ENCODE assay signal across 18 cellular contexts in genomic region chr6:166589786-166590574, GRCh38. TPM values are rescaled to one million over a fixed set of nuclear protein-coding genes. Genes with fewer than 3 reads are reported as not detected.
DNase-seq lines count a peak whose midpoint lies in the region; ATAC-seq and TF ChIP-seq lines count a peak whose summit lies in the region.
"Had no signal": no experiment of that assay in that cellular context is flagged by ENCODE, and none has a peak within 500 bp of the region (broad histone marks: within the 10 kb centered on the region; RNA-seq: fewer than 3 reads in every experiment).

No MANE protein-coding gene starts in this region.

- intact Hi-C loops in gastrocnemius medialis (cut with DNase I; ENCODE audit: low total_unique reads), result loop anchor here (1.0 kb wide), 1 partner anchor 7 kb away; no protein-coding TSS in a partner anchor

- H3K9me3 ChIP-seq in endodermal cell (ENCODE audit: control insufficient read depth, low read length) (no peaks in the 10 kb centered on the region), gastrocnemius medialis (no peaks in the 10 kb centered on the region)

- POLR2A ChIA-PET in RWPE1 (lab: Yijun Ruan, JAX; ENCODE audit: low non-redundant PET), result no interaction called here
- POLR2A ChIA-PET in WTC11 (lab: Charles Lee), result no interaction called here

- H3K4me3 Mint-ChIP-seq in activated CD8-positive, alpha-beta memory T cell treated with anti-CD3 and anti-CD28 coated beads, Interleukin-2, amount 10 ng/mL, durations not matched to agents 7 days and 5 days, result no peak overlapping the region
- H3K4me3 Mint-ChIP-seq in endodermal cell (no peak overlapping the region), WTC11 (no peak overlapping the region)
- H3K4me3 Mint-ChIP-seq: activated CD8-positive, alpha-beta T cell treated with anti-CD3 and anti-CD28 coated beads, Interleukin-2, amount 10 ng/mL, durations not matched to agents 7 days and 5 days; CD4-positive, alpha-beta T cell; nephron had no signal

- H3K27me3 ChIP-seq in endodermal cell (ENCODE audit: control insufficient read depth, insufficient read depth, low read length, poor library complexity, severe bottlenecking), result no peaks in the 10 kb centered on the region
- H3K27me3 ChIP-seq in gastrocnemius medialis, result no peaks in the 10 kb centered on the region

- in situ Hi-C loops in gastrocnemius medialis (cut with MboI; ENCODE audit: low sequenced_read_pairs in 4 of 4), result no loop called here

- no peak overlapping the region for H3K9ac ChIP-seq in endodermal cell (ENCODE audit: extremely low read depth, low read length, poor library complexity, severe bottlenecking)

- no peak overlapping the region for H3K27ac Mint-ChIP-seq in activated CD8-positive, alpha-beta memory T cell treated with anti-CD3 and anti-CD28 coated beads, Interleukin-2, amount 10 ng/mL, durations not matched to agents 7 days and 5 days
- H3K27ac Mint-ChIP-seq in endodermal cell (no peak overlapping the region), WTC11 (no peak overlapping the region)
- H3K27ac Mint-ChIP-seq: activated CD8-positive, alpha-beta T cell treated with anti-CD3 and anti-CD28 coated beads, Interleukin-2, amount 10 ng/mL, durations not matched to agents 7 days and 5 days; CD4-positive, alpha-beta T cell had no signal

- peak; percentile 21 for DNase-seq in activated CD8-positive, alpha-beta memory T cell treated with anti-CD3 and anti-CD28 coated beads, Interleukin-2, amount 10 ng/mL, durations not matched to agents 7 days and 5 days
- no peak for DNase-seq in activated CD8-positive, alpha-beta memory T cell treated with anti-CD3 and anti-CD28 coated beads, Interleukin-2, amount 50 U/mL, for 4 hours
- DNase-seq in RWPE1 (ENCODE audit: low spot score), result no peak
- peak; percentile 24 for DNase-seq in endodermal cell
- DNase-seq in gastrocnemius medialis, result no peak
- DNase-seq in WTC11 (ENCODE audit: low spot score), result no peak
- no peak for DNase-seq in inferior parietal cortex (ENCODE audit: extremely low spot score)
- DNase-seq: activated CD8-positive, alpha-beta T cell treated with anti-CD3 and anti-CD28 coated beads, Interleukin-2, amount 10 ng/mL, durations not matched to agents 7 days and 5 days; anterior cingulate cortex; CD4-positive, alpha-beta T cell; DND-41; NCI-H1417; NCI-H2171 treated with DMSO at 0.1 percent for 48 hours; NCI-H774; WERI-Rb-1 had no signal

- WGBS in endodermal cell (ENCODE audit: insufficient coverage in 1 of 2, insufficient read length in 1 of 2), 2 experiments, result 84 to 90% methylated on average over 6 to 8 of the region's 8 CpGs

- H3K4me1 Mint-ChIP-seq in activated CD8-positive, alpha-beta memory T cell treated with anti-CD3 and anti-CD28 coated beads, Interleukin-2, amount 10 ng/mL, durations not matched to agents 7 days and 5 days, result peaks cover 18% of the 10 kb centered on the region
- H3K4me1 Mint-ChIP-seq in endodermal cell (peaks cover 3% of the 10 kb centered on the region), WTC11 (peaks cover 41% of the 10 kb centered on the region)

- H3K4me3 ChIP-seq in endodermal cell (ENCODE audit: low read length) (no peak overlapping the region), gastrocnemius medialis (no peak overlapping the region)

- TF ChIP-seq CTCF in RWPE1 (conservative IDR thresholded peaks at IDR 0.05; ENCODE audit: low read depth) (no peak), endodermal cell (conservative IDR thresholded peaks at IDR 0.05) (no peak), gastrocnemius medialis (IDR thresholded peaks at IDR 0.05 in 4 of 5, conservative IDR thresholded peaks at IDR 0.05 in 1 of 5) (no peak), WTC11 (IDR thresholded peaks at IDR 0.05) (no peak)

- H3K9me3 Mint-ChIP-seq in activated CD8-positive, alpha-beta memory T cell treated with anti-CD3 and anti-CD28 coated beads, Interleukin-2, amount 10 ng/mL, durations not matched to agents 7 days and 5 days (ENCODE audit: low read depth), result no peaks in the 10 kb centered on the region
- H3K9me3 Mint-ChIP-seq in endodermal cell, result no peaks in the 10 kb centered on the region
- H3K9me3 Mint-ChIP-seq in WTC11, result no peaks in the 10 kb centered on the region
- H3K9me3 Mint-ChIP-seq: CD4-positive, alpha-beta T cell; nephron had no signal

- TF ChIP-seq POLR2A in gastrocnemius medialis (IDR thresholded peaks at IDR 0.05), result no peak

- CTCF ChIA-PET in activated CD8-positive, alpha-beta memory T cell treated with anti-CD3 and anti-CD28 coated beads, Interleukin-2, amount 10 ng/mL, durations not matched to agents 7 days and 5 days (lab: Charles Lee), result no interaction called here
- CTCF ChIA-PET in RWPE1 (lab: Yijun Ruan, JAX), result no interaction called here
- CTCF ChIA-PET in WTC11 (lab: Charles Lee), result no interaction called here

- H3K36me3 ChIP-seq in endodermal cell (ENCODE audit: control insufficient read depth, insufficient read depth, low read length) (no peaks in the 10 kb centered on the region), gastrocnemius medialis (no peaks in the 10 kb centered on the region)
- H3K36me3 ChIP-seq: WERI-Rb-1 had no signal

- H3K36me3 Mint-ChIP-seq in activated CD8-positive, alpha-beta memory T cell treated with anti-CD3 and anti-CD28 coated beads, Interleukin-2, amount 10 ng/mL, durations not matched to agents 7 days and 5 days, result no peaks in the 10 kb centered on the region
- H3K36me3 Mint-ChIP-seq in endodermal cell (ENCODE audit: low read depth) (no peaks in the 10 kb centered on the region), WTC11 (no peaks in the 10 kb centered on the region)

- no peaks in the 10 kb centered on the region for H3K27me3 Mint-ChIP-seq in activated CD8-positive, alpha-beta memory T cell treated with anti-CD3 and anti-CD28 coated beads, Interleukin-2, amount 10 ng/mL, durations not matched to agents 7 days and 5 days
- H3K27me3 Mint-ChIP-seq in endodermal cell (ENCODE audit: insufficient read depth) (no peaks in the 10 kb centered on the region), WTC11 (ENCODE audit: low read depth) (no peaks in the 10 kb centered on the region)
- H3K27me3 Mint-ChIP-seq: CD4-positive, alpha-beta T cell had no signal

- H3K4me1 ChIP-seq in endodermal cell (ENCODE audit: control insufficient read depth, insufficient read depth, low read length) (no peaks in the 10 kb centered on the region), gastrocnemius medialis (peaks cover 26 to 38% of the 10 kb centered on the region in 2 donors)

- peak overlapping the region; percentile 54; the same call in 1 of the 2 replicates for H3K27ac ChIP-seq in RWPE1
- H3K27ac ChIP-seq in endodermal cell (ENCODE audit: low read depth, low read length), result no peak overlapping the region
- H3K27ac ChIP-seq in gastrocnemius medialis, result peak overlapping the region in 3 of 4 donors; percentile 32 to 42 (median 34)
- H3K27ac ChIP-seq: epithelial cell of prostate, WERI-Rb-1 had no signal

- no peak for ATAC-seq in activated CD8-positive, alpha-beta memory T cell treated with anti-CD3 and anti-CD28 coated beads, Interleukin-2, amount 10 ng/mL, durations not matched to agents 7 days and 5 days
- ATAC-seq in gastrocnemius medialis (peak in 1 of 2 donors; percentile 57), GM18867 (IDR thresholded peaks at IDR 0.05; ENCODE audit: unreplicated experiment) (no peak), WTC11 (no peak)
- ATAC-seq: activated CD8-positive, alpha-beta T cell treated with anti-CD3 and anti-CD28 coated beads, Interleukin-2, amount 10 ng/mL, durations not matched to agents 7 days and 5 days had no signal

TF ChIP-seq in WTC11, 78 proteins besides CTCF, POLR2A, EP300 and RAD21 (continues in another document):
- TF ChIP-seq CDX4 (CRISPR knock-in tag; IDR thresholded peaks at IDR 0.05; ENCODE audit: borderline replicate concordance) (no peak), PRRX2 (CRISPR knock-in tag; IDR thresholded peaks at IDR 0.05) (no peak), TEAD1 (CRISPR knock-in tag; IDR thresholded peaks at IDR 0.05) (no peak), MLX (CRISPR knock-in tag; IDR thresholded peaks at IDR 0.05) (no peak), SMAD3 (CRISPR knock-in tag; IDR thresholded peaks at IDR 0.05; ENCODE audit: borderline replicate concordance) (no peak), NR2C2 (CRISPR knock-in tag; IDR thresholded peaks at IDR 0.05) (no peak)

RNA-seq across cellular contexts. Expression of gene RAMACL, which starts 3.5 kb away (rescaled TPM):
- total RNA-seq in activated CD8-positive, alpha-beta memory T cell treated with anti-CD3 and anti-CD28 coated beads, Interleukin-2, amount 10 ng/mL, durations not matched to agents 7 days and 5 days, result under 1 TPM; 0.14 to 0.29 TPM
- total RNA-seq in endodermal cell (1 to 10 TPM in 1 of 2 donors, under 1 TPM in 1; 0.80 to 2.5 TPM), gastrocnemius medialis (1 to 10 TPM in 1 of 4 donors, under 1 TPM in 3; 0.18 to 5.6 (median 0.58) TPM), WTC11 (2021) (0.30 to 0.79 TPM (median 0.53 TPM) in 3 replicates)
- 0.11 TPM for polyA plus RNA-seq in endodermal cell (2013, experiment 1 of 2)
- polyA plus RNA-seq in endodermal cell (2013, experiment 2 of 2), result 0.33 TPM

RNA-seq across cellular contexts. Expression of gene RPS6KA2, which starts 37.1 kb away (rescaled TPM):
- total RNA-seq in activated CD8-positive, alpha-beta memory T cell treated with anti-CD3 and anti-CD28 coated beads, Interleukin-2, amount 10 ng/mL, durations not matched to agents 7 days and 5 days, result 1 to 10 TPM; 4.5 to 5.4 TPM
- total RNA-seq in endodermal cell (10 to 100 TPM; 17.9 to 23.9 TPM), gastrocnemius medialis (10 to 100 TPM; 18.7 to 35.7 (median 27.4) TPM), WTC11 (2021) (19.2 to 24.2 TPM (median 20.3 TPM) in 3 replicates)
- 16.7 TPM for polyA plus RNA-seq in endodermal cell (2013, experiment 1 of 2)
- polyA plus RNA-seq in endodermal cell (2013, experiment 2 of 2), result 16.3 TPM

Comparison
In these comparisons a context has a peak if more than half of its experiments do, and no peak if none do; other contexts are left out.
1. DNase-seq: peak in activated CD8-positive, alpha-beta memory T cell treated with anti-CD3 and anti-CD28 coated beads, Interleukin-2, amount 10 ng/mL, durations not matched to agents 7 days and 5 days (single experiment) and endodermal cell (single experiment); none in activated CD8-positive, alpha-beta memory T cell treated with anti-CD3 and anti-CD28 coated beads, Interleukin-2, amount 50 U/mL, for 4 hours (single experiment), RWPE1 (single experiment), gastrocnemius medialis (0 of 2), WTC11 (single experiment) and inferior parietal cortex (single experiment).